ENCODE assay signal across 1 cellular context in genomic region chr15:45112143-45112591, GRCh38.
TF ChIP-seq lines count a peak whose summit lies in the region.

No MANE protein-coding gene starts in this region.

TF ChIP-seq in HepG2, 621 proteins besides CTCF, POLR2A, EP300 and RAD21:
- TF ChIP-seq HDAC6 (IDR thresholded peaks at IDR 0.05; ENCODE audit: low read depth, low read length) (no peak), RFXAP (CRISPR knock-in tag; IDR thresholded peaks at IDR 0.05; ENCODE audit: borderline replicate concordance) (no peak), CHD2 (IDR thresholded peaks at IDR 0.05; ENCODE audit: low read depth, low read length) (no peak), ZSCAN30 (CRISPR knock-in tag; IDR thresholded peaks at IDR 0.05) (no peak), ZMYM4 (CRISPR knock-in tag; IDR thresholded peaks at IDR 0.05) (no peak), NCOA2 (CRISPR knock-in tag; IDR thresholded peaks at IDR 0.05) (no peak), ZBTB1 (CRISPR knock-in tag; IDR thresholded peaks at IDR 0.05; ENCODE audit: borderline replicate concordance) (no peak), UBTF (CRISPR knock-in tag; IDR thresholded peaks at IDR 0.05) (no peak), MIXL1 (CRISPR knock-in tag; IDR thresholded peaks at IDR 0.05) (no peak)
